Comparison of ENCODE assay signal across 28 cellular contexts in genomic region chr20:45378191-45378590, GRCh38. TPM values are rescaled to one million over a fixed set of nuclear protein-coding genes. Genes with fewer than 3 reads are reported as not detected.
DNase-seq lines count a peak whose midpoint lies in the region; ATAC-seq and TF ChIP-seq lines count a peak whose summit lies in the region.
"Had no signal": no experiment of that assay in that cellular context is flagged by ENCODE, and none has a peak within 500 bp of the region (broad histone marks: within the 10 kb centered on the region; RNA-seq: fewer than 3 reads in every experiment).

TP53TG5 (minus strand) TSS chr20:45378325; CDS start chr20:45378236, 89 bp downstream.

- H3T11ph ChIP-seq in H9 (ENCODE audit: low read length), result no peak within 1 kb of the TSS

- no peaks in the 10 kb centered on the region for H3K9me3 Mint-ChIP-seq in GM23338
- no peaks in the 10 kb centered on the region for H3K9me3 Mint-ChIP-seq in activated naive CD4-positive, alpha-beta T cell treated with anti-CD3 and anti-CD28 coated beads, Interleukin-2, amount 10 ng/mL, durations not matched to agents 7 days and 5 days
- no peaks in the 10 kb centered on the region for H3K9me3 Mint-ChIP-seq in H9
- H3K9me3 Mint-ChIP-seq: CD8-positive, alpha-beta T cell; IgD-negative memory B cell; natural killer cell; stimulated activated naive CD8-positive, alpha-beta T cell treated with anti-CD3 and anti-CD28 coated beads, Interleukin-15, amount 100 ng/mL, for 72 hours; T-helper 2 cell treated with Interferon-gamma antibody and Interleukin-4, amounts not matched to agents 5 μg/mL and 100 μg/mL, for 36 hours; type B pancreatic cell had no signal

- H3K23ac ChIP-seq in H9 (ENCODE audit: insufficient read length, low read depth, low read length), result no peak within 1 kb of the TSS

- H3K27ac ChIP-seq in angular gyrus (ENCODE audit: low read depth, low read length) (peak within 1 kb of the TSS; percentile 96), parathyroid adenoma (peak within 1 kb of the TSS; percentile 39), GM23338 (ENCODE audit: low read depth) (no peak within 1 kb of the TSS), H9 (ENCODE audit: insufficient read length, low read depth, low read length) (no peak within 1 kb of the TSS)
- H3K27ac ChIP-seq: A549, prostate gland had no signal

- peaks cover 11% of the 10 kb centered on the region for H3K4me1 ChIP-seq in parathyroid adenoma
- peaks cover 8% of the 10 kb centered on the region; the same call in 1 of the 2 replicates for H3K4me1 ChIP-seq in GM23338 (ENCODE audit: insufficient read depth)
- no peaks in the 10 kb centered on the region for H3K4me1 ChIP-seq in H9 (ENCODE audit: insufficient read depth, low read length)
- H3K4me1 ChIP-seq: prostate gland had no signal

- TF ChIP-seq CTCF in parathyroid adenoma (IDR thresholded peaks at IDR 0.05) (no peak), GM23338 (conservative IDR thresholded peaks at IDR 0.05; ENCODE audit: low read depth in 2 of 2) (no peak), H9 (conservative IDR thresholded peaks at IDR 0.05) (no peak)

- no peak within 1 kb of the TSS for H4K5ac ChIP-seq in H9 (ENCODE audit: insufficient read length, low read depth, low read length)

- H2BK120ac ChIP-seq in H9 (ENCODE audit: low read depth, low read length, poor library complexity, severe bottlenecking), result no peak within 1 kb of the TSS

- H2AFZ ChIP-seq in parathyroid adenoma (peak within 1 kb of the TSS; percentile 67), GM23338 (no peak within 1 kb of the TSS), H9 (ENCODE audit: low read length) (no peak within 1 kb of the TSS)

- no peaks in the 10 kb centered on the region for H3F3A ChIP-seq in GM23338 (replicated peaks; ENCODE audit: low read depth)

- H3K9me3 ChIP-seq in parathyroid adenoma (ENCODE audit: control insufficient read depth, low read length), result no peaks in the 10 kb centered on the region
- no peaks in the 10 kb centered on the region for H3K9me3 ChIP-seq in H9 (ENCODE audit: control insufficient read depth, low read depth, low read length)
- H3K9me3 ChIP-seq: A549, prostate gland had no signal

- WGBS in H9 (ENCODE audit: extremely low coverage, insufficient read length, low lambda C conversion rate), result no CpG with 5 or more reads among the region's 1 CpG

- no peaks in the 10 kb centered on the region for H3K79me1 ChIP-seq in H9 (ENCODE audit: insufficient read depth, low read depth, low read length, poor library complexity, severe bottlenecking)

- H2BK15ac ChIP-seq in H9 (ENCODE audit: low read depth, low read length), result no peak within 1 kb of the TSS

- no peak within 1 kb of the TSS for H3K4me3 Mint-ChIP-seq in GM23338
- H3K4me3 Mint-ChIP-seq in activated naive CD4-positive, alpha-beta T cell treated with anti-CD3 and anti-CD28 coated beads, Interleukin-2, amount 10 ng/mL, durations not matched to agents 7 days and 5 days, result no peak within 1 kb of the TSS
- H3K4me3 Mint-ChIP-seq in H9, result no peak within 1 kb of the TSS
- H3K4me3 Mint-ChIP-seq: CD8-positive, alpha-beta T cell; natural killer cell; stimulated activated naive CD8-positive, alpha-beta T cell treated with anti-CD3 and anti-CD28 coated beads, Interleukin-15, amount 100 ng/mL, for 72 hours; T-helper 2 cell treated with Interferon-gamma antibody and Interleukin-4, amounts not matched to agents 5 μg/mL and 100 μg/mL, for 36 hours; type B pancreatic cell had no signal

- H2BK5ac ChIP-seq in H9 (ENCODE audit: insufficient read length, low read length), result no peak within 1 kb of the TSS

- H3K4me1 Mint-ChIP-seq in GM23338, result peaks cover 10% of the 10 kb centered on the region
- peaks cover 16% of the 10 kb centered on the region for H3K4me1 Mint-ChIP-seq in activated naive CD4-positive, alpha-beta T cell treated with anti-CD3 and anti-CD28 coated beads, Interleukin-2, amount 10 ng/mL, durations not matched to agents 7 days and 5 days
- H3K4me1 Mint-ChIP-seq in H9, result peaks cover 11 to 17% of the 10 kb centered on the region in 2 experiments

- H4K91ac ChIP-seq in H9 (ENCODE audit: insufficient read length, low read depth, low read length), result no peak within 1 kb of the TSS

- H3K79me2 ChIP-seq in parathyroid adenoma, result peaks cover 7% of the 10 kb centered on the region
- no peaks in the 10 kb centered on the region for H3K79me2 ChIP-seq in GM23338 (replicated peaks; ENCODE audit: insufficient read depth)
- H3K79me2 ChIP-seq in H9 (ENCODE audit: insufficient read depth, low read length), result no peaks in the 10 kb centered on the region

- CTCF ChIA-PET in activated naive CD4-positive, alpha-beta T cell treated with anti-CD3 and anti-CD28 coated beads, Interleukin-2, amount 10 ng/mL, durations not matched to agents 7 days and 5 days (lab: Charles Lee), result interaction anchor here (9.0 to 20.1 kb wide), 2 partner anchors 56 to 73 kb away, joined by 72 to 382 read pairs; no protein-coding TSS in a partner anchor

- no peak for ATAC-seq in GM23338
- ATAC-seq: A549; CD8-positive, alpha-beta T cell; natural killer cell; stimulated activated naive CD8-positive, alpha-beta T cell treated with anti-CD3 and anti-CD28 coated beads, Interleukin-15, amount 100 ng/mL, for 72 hours had no signal

- DNase-seq in D341Med (ENCODE audit: low spot score) (peak; percentile 49), inferior parietal cortex (ENCODE audit: extremely low spot score) (peak; percentile 39), GM23338 (ENCODE audit: low spot score) (no peak), retina (no peak), H9 (no peak)
- DNase-seq in activated naive CD4-positive, alpha-beta T cell treated with anti-CD3 and anti-CD28 coated beads, Interleukin-2, amount 10 ng/mL, durations not matched to agents 7 days and 5 days, result no peak
- DNase-seq: activated naive CD4-positive, alpha-beta T cell; activated T-cell treated with anti-CD3 and anti-CD28 coated beads, Interleukin-2, amount 50 U/mL, for 1 hour; AML-193; CD8-positive, alpha-beta T cell; natural killer cell; NCI-H1092; NCI-H187; NCI-H2171; NCI-H524 treated with DMSO at 0.1 percent for 48 hours; SHP77; stimulated activated CD8-positive, alpha-beta memory T cell treated with anti-CD3 and anti-CD28 coated beads, Interleukin-4, amount 100 ng/mL, for 48 hours; stimulated activated naive CD8-positive, alpha-beta T cell treated with anti-CD3 and anti-CD28 coated beads, Interleukin-15, amount 100 ng/mL, for 72 hours had no signal

- H2BK20ac ChIP-seq in H9 (ENCODE audit: low read depth, low read length, poor library complexity, severe bottlenecking), result no peak within 1 kb of the TSS

- H3K27ac Mint-ChIP-seq in GM23338 (no peak within 1 kb of the TSS), H9 (no peak within 1 kb of the TSS)
- H3K27ac Mint-ChIP-seq in activated naive CD4-positive, alpha-beta T cell treated with anti-CD3 and anti-CD28 coated beads, Interleukin-2, amount 10 ng/mL, durations not matched to agents 7 days and 5 days, result no peak within 1 kb of the TSS
- H3K27ac Mint-ChIP-seq: CD8-positive, alpha-beta T cell; natural killer cell; T-helper 2 cell treated with Interferon-gamma antibody and Interleukin-4, amounts not matched to agents 5 μg/mL and 100 μg/mL, for 36 hours; type B pancreatic cell had no signal

- peaks cover 7% of the 10 kb centered on the region for H3K23me2 ChIP-seq in H9 (ENCODE audit: insufficient read length, low read depth, low read length, poor library complexity, severe bottlenecking)

- H3K56ac ChIP-seq in H9 (ENCODE audit: insufficient read length, low read depth, low read length), result no peak within 1 kb of the TSS

- H3K36me3 ChIP-seq in parathyroid adenoma (ENCODE audit: control insufficient read depth, insufficient read depth, low read length), result no peaks in the 10 kb centered on the region
- no peaks in the 10 kb centered on the region for H3K36me3 ChIP-seq in GM23338 (ENCODE audit: insufficient read depth)
- H3K36me3 ChIP-seq: prostate gland had no signal

- no peaks in the 10 kb centered on the region for H3K9me2 ChIP-seq in GM23338 (ENCODE audit: insufficient read depth)

- H3K27me3 ChIP-seq in parathyroid adenoma (ENCODE audit: control insufficient read depth, insufficient read depth, low read length) (no peaks in the 10 kb centered on the region), GM23338 (ENCODE audit: insufficient read depth) (peaks cover 5% of the 10 kb centered on the region), H9 (ENCODE audit: insufficient read depth, low read length) (no peaks in the 10 kb centered on the region)

- no peak within 1 kb of the TSS for H3K4ac ChIP-seq in H9 (ENCODE audit: low read depth, low read length)

- H3K18ac ChIP-seq in H9 (ENCODE audit: insufficient read length, low read depth, low read length), result no peak within 1 kb of the TSS

- H3K9ac ChIP-seq in parathyroid adenoma (no peak within 1 kb of the TSS), H9 (ENCODE audit: extremely low read depth, insufficient read length, low read length) (no peak within 1 kb of the TSS)

- H2BK12ac ChIP-seq in H9 (ENCODE audit: insufficient read length, low read depth, low read length), result no peak within 1 kb of the TSS

- no peak within 1 kb of the TSS for H3K14ac ChIP-seq in H9 (ENCODE audit: insufficient read depth, low read length)

- H3K4me3 ChIP-seq in parathyroid adenoma (ENCODE audit: low read depth, low read length) (no peak within 1 kb of the TSS), GM23338 (no peak within 1 kb of the TSS)
- H3K4me3 ChIP-seq: A549, prostate gland had no signal

- H3K4me2 ChIP-seq in parathyroid adenoma (ENCODE audit: low read length) (peak within 1 kb of the TSS; percentile 24), GM23338 (no peak within 1 kb of the TSS), H9 (ENCODE audit: insufficient read depth, insufficient read length, low read length) (no peak within 1 kb of the TSS)
- H3K4me2 ChIP-seq: A549 had no signal

- H4K20me1 ChIP-seq in GM23338 (replicated peaks; ENCODE audit: insufficient read depth) (no peaks in the 10 kb centered on the region), H9 (ENCODE audit: control insufficient read depth, insufficient read depth, insufficient read length) (no peaks in the 10 kb centered on the region)

- no peak within 1 kb of the TSS for H4K8ac ChIP-seq in H9 (replicated peaks; ENCODE audit: insufficient read length, low read depth, low read length)

- no peak within 1 kb of the TSS for H2AK5ac ChIP-seq in H9 (ENCODE audit: insufficient read length, low read length)

- H3K27me3 Mint-ChIP-seq in GM23338 (ENCODE audit: insufficient read depth, low read depth, poor library complexity) (peaks cover 4% of the 10 kb centered on the region), H9 (ENCODE audit: low read depth) (peaks cover 7% of the 10 kb centered on the region)
- H3K27me3 Mint-ChIP-seq in activated naive CD4-positive, alpha-beta T cell treated with anti-CD3 and anti-CD28 coated beads, Interleukin-2, amount 10 ng/mL, durations not matched to agents 7 days and 5 days, result no peaks in the 10 kb centered on the region
- H3K27me3 Mint-ChIP-seq: IgD-negative memory B cell; stimulated activated naive CD8-positive, alpha-beta T cell treated with anti-CD3 and anti-CD28 coated beads, Interleukin-15, amount 100 ng/mL, for 72 hours; type B pancreatic cell had no signal

- no peaks in the 10 kb centered on the region for H3K36me3 Mint-ChIP-seq in GM23338 (ENCODE audit: low read depth)
- no peaks in the 10 kb centered on the region for H3K36me3 Mint-ChIP-seq in activated naive CD4-positive, alpha-beta T cell treated with anti-CD3 and anti-CD28 coated beads, Interleukin-2, amount 10 ng/mL, durations not matched to agents 7 days and 5 days
- H3K36me3 Mint-ChIP-seq in H9 (ENCODE audit: insufficient read depth in 1 of 3, low read depth in 3 of 3), result no peaks in the 10 kb centered on the region; a peak in 1 of 7 replicates
- H3K36me3 Mint-ChIP-seq: natural killer cell, type B pancreatic cell had no signal

RNA-seq across cellular contexts. Expression of gene TP53TG5, which starts in this region (rescaled TPM):
- not detected in 2 replicates for total RNA-seq in GM23338 (2014; rRNA removed; shearing (Covaris generic))
- not detected in 2 replicates for polyA plus RNA-seq in GM23338 (2016; fragmentation: Nextera tagmentation; extraction: Ambion mirVana)
- total RNA-seq in H9 (2021), result 0.59 TPM in 1 of 2 replicates, not detected in the other
- total RNA-seq: H1, liver had no signal
- polyA plus RNA-seq: A549, H1, IgD-negative memory B cell, keratinocyte, liver had no signal

Comparison
In these comparisons a context has a peak if more than half of its experiments do, and no peak if none do; other contexts are left out.
1. DNase-seq: peak in D341Med (single experiment) and inferior parietal cortex (single experiment); none in GM23338 (single experiment), activated naive CD4-positive, alpha-beta T cell treated with anti-CD3 and anti-CD28 coated beads, Interleukin-2, amount 10 ng/mL, durations not matched to agents 7 days and 5 days (single experiment), retina (single experiment) and H9 (single experiment).
2. H3K27ac ChIP-seq: peak in angular gyrus (single experiment) and parathyroid adenoma (single experiment); none in GM23338 (single experiment) and H9 (single experiment).